In genomic region chr3:110859993-110860392, GRCh38 we compare ENCODE assay signal across 23 cellular contexts.
DNase-seq lines count a peak whose midpoint lies in the region; FAIRE-seq and TF ChIP-seq lines count a peak whose summit lies in the region.
"Had no signal": no experiment of that assay in that cellular context is flagged by ENCODE, and none has a peak within 500 bp of the region (broad histone marks: within the 10 kb centered on the region; RNA-seq: fewer than 3 reads in every experiment).

No MANE protein-coding gene starts in this region.

- POLR2A ChIA-PET in Caco-2 (lab: Charles Lee) = no interaction called here

- H3K4me3 ChIP-seq in LNCaP clone FGC (ENCODE audit: low read depth, low read length) (no peak overlapping the region), Caco-2 (ENCODE audit: low read depth, low read length) (no peak overlapping the region)
- H3K4me3 ChIP-seq: BLaER1 treated with 17β-estradiol and CSF1 and Interleukin-3, amounts not matched to agents 10 nM and 100 nM; GM23248 had no signal

- H3K27ac ChIP-seq in VCaP = peak overlapping the region; percentile 76
- H3K27ac ChIP-seq: BLaER1 treated with 17β-estradiol and CSF1 and Interleukin-3, amounts not matched to agents 10 nM and 100 nM; GM23248 had no signal

- H3K36me3 Mint-ChIP-seq in Caco-2 (ENCODE audit: insufficient read depth, unreplicated experiment) = no peaks in the 10 kb centered on the region
- H3K36me3 Mint-ChIP-seq: CD4-positive, CD25-positive, alpha-beta regulatory T cell; CD8-positive, alpha-beta memory T cell; IgD-negative memory B cell had no signal

- H3K36me3 ChIP-seq in Caco-2 (ENCODE audit: control insufficient read depth, insufficient read depth, low read length) = no peaks in the 10 kb centered on the region
- H3K36me3 ChIP-seq: BLaER1 treated with 17β-estradiol and CSF1 and Interleukin-3, amounts not matched to agents 10 nM and 100 nM had no signal

- no TSS peak for BruUV-seq in Caco-2 (replicated peaks; lab: Mats Ljungman, UMichigan)

- H3K9me3 ChIP-seq in Caco-2 = no peaks in the 10 kb centered on the region
- H3K9me3 ChIP-seq: BLaER1 treated with 17β-estradiol and CSF1 and Interleukin-3, amounts not matched to agents 10 nM and 100 nM had no signal

- intact Hi-C loops in Caco-2 (cut with micrococcal nuclease; ENCODE audit: unreplicated experiment) = no loop called here

- DNase-seq in NCI-H748 (lab: John Stamatoyannopoulos, UW; ENCODE audit: unreplicated experiment) (peak; percentile 20), NCI-H748 treated with DMSO at 0.1 percent for 48 hours (lab: John Stamatoyannopoulos, UW) (no peak), LNCaP clone FGC (ENCODE audit: low read depth) (peak; percentile 74), Ammon's horn (ENCODE audit: low spot score) (no peak), Caco-2 (no peak), urothelium cell line (ENCODE audit: low spot score) (no peak)
- DNase-seq: 8988T; CD4-positive, CD25-positive, alpha-beta regulatory T cell; CD8-positive, alpha-beta memory T cell; COR-L47; GM23248; HCEC 1CT; HFFc6 had no signal

- FAIRE-seq in urothelium cell line (lab: Jason Lieb, UNC) = no peak
- FAIRE-seq: D721Med, G401.6, GM12891, GM19239, H54, HepG2 had no signal

- H3K27me3 Mint-ChIP-seq in Caco-2 (ENCODE audit: insufficient read depth, unreplicated experiment) = no peaks in the 10 kb centered on the region
- H3K27me3 Mint-ChIP-seq: B cell, IgD-negative memory B cell had no signal

- H3K4me1 ChIP-seq in Caco-2 = peaks cover 4% of the 10 kb centered on the region; the same call in 1 of the 2 replicates
- H3K4me1 ChIP-seq: BLaER1 treated with 17β-estradiol and CSF1 and Interleukin-3, amounts not matched to agents 10 nM and 100 nM had no signal

- no peak overlapping the region for H3K4me3 Mint-ChIP-seq in Caco-2 (ENCODE audit: unreplicated experiment)
- H3K4me3 Mint-ChIP-seq: B cell; CD4-positive, CD25-positive, alpha-beta regulatory T cell; CD8-positive, alpha-beta memory T cell; HFFc6; IgD-negative memory B cell had no signal

- TF ChIP-seq CTCF in LNCaP clone FGC (IDR thresholded peaks at IDR 0.05; ENCODE audit: control insufficient read depth, extremely low read depth, insufficient read depth) (no peak), VCaP (conservative IDR thresholded peaks at IDR 0.05) (no peak), Caco-2 (IDR thresholded peaks at IDR 0.05; ENCODE audit: insufficient read depth in 1 of 2, low read depth in 1 of 2, low read length in 1 of 2, severe bottlenecking in 1 of 2, unreplicated experiment in 1 of 2) (no peak)

- peaks cover 12% of the 10 kb centered on the region for H3K9me3 Mint-ChIP-seq in Caco-2 (ENCODE audit: unreplicated experiment)
- H3K9me3 Mint-ChIP-seq: CD4-positive, CD25-positive, alpha-beta regulatory T cell; CD8-positive, alpha-beta memory T cell; HFFc6; IgD-negative memory B cell had no signal

- H3K27me3 ChIP-seq in Caco-2 (replicated peaks; ENCODE audit: control insufficient read depth, insufficient read depth, low read length) = no peaks in the 10 kb centered on the region
- H3K27me3 ChIP-seq: BLaER1 treated with 17β-estradiol and CSF1 and Interleukin-3, amounts not matched to agents 10 nM and 100 nM had no signal

- H3K27ac Mint-ChIP-seq in Caco-2 (ENCODE audit: unreplicated experiment) = no peak overlapping the region
- H3K27ac Mint-ChIP-seq: B cell; CD4-positive, CD25-positive, alpha-beta regulatory T cell; CD8-positive, alpha-beta memory T cell; HFFc6; IgD-negative memory B cell had no signal

- no peaks in the 10 kb centered on the region for H3K4me1 Mint-ChIP-seq in Caco-2 (ENCODE audit: low read depth, unreplicated experiment)
- H3K4me1 Mint-ChIP-seq: B cell; CD4-positive, CD25-positive, alpha-beta regulatory T cell; CD8-positive, alpha-beta memory T cell; IgD-negative memory B cell had no signal

- CTCF ChIA-PET in Caco-2 (lab: Charles Lee) = no interaction called here

Comparison
In these comparisons a context has a peak if more than half of its experiments do, and no peak if none do; other contexts are left out.
1. DNase-seq: peak in NCI-H748 (single experiment) and LNCaP clone FGC (single experiment); none in NCI-H748 treated with DMSO at 0.1 percent for 48 hours (single experiment), Ammon's horn (single experiment), Caco-2 (0 of 2) and urothelium cell line (single experiment).